Comparison of ENCODE assay signal across 20 cellular contexts in the genomic region with DNA sequence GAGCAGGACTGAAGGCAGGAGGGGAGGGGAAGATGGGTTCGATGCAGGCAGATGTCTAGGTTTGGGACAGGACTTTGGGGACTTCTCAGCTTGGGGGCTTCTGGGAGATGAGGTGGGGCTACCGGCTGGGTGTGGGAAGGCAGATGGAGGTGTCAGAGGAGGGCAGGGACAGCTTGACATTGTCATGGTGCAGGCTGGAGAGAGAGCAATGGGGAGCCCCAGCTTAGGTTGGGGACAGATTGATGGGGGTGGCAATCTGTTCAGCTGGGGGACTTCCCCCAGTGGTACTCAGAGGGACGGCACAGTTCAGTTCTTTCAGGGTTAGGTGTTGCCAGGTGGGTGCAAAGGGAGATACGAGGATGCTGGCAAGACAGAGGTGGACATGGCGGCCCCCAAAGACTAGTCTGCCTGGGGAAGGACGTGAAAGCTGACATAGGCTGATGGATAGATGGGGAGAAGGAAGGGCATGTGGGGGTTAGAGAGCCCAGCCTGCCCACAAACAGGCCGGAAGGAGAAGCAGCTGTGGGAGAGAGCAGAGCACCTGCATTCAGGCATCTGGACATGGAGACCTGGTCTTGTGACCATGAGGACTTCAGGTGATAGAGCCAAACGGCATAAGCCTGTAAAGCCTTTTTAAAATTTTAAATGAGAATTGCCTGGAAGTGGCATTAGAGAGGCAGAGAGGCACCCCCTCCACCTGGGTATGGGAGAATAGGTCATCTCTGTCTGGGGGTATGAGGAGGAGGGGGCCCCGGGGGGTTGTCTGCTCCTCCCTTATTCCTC. TPM values are rescaled to one million over a fixed set of nuclear protein-coding genes. Genes with fewer than 3 reads are reported as not detected.
DNase-seq lines count a peak whose midpoint lies in the region; ATAC-seq and TF ChIP-seq lines count a peak whose summit lies in the region.
"Had no signal": no experiment of that assay in that cellular context is flagged by ENCODE, and none has a peak within 500 bp of the region (broad histone marks: within the 10 kb centered on the region; RNA-seq: fewer than 3 reads in every experiment).

No MANE protein-coding gene starts in this region.

- no peaks in the 10 kb centered on the region for H3K36me3 Mint-ChIP-seq in natural killer cell treated with Interleukin-12 subunit alpha and Interleukin-12 subunit beta and Interleukin-15 and Interleukin-18, amount 100 ng/mL, for 72 hours
- H3K36me3 Mint-ChIP-seq in natural killer cell, result no peaks in the 10 kb centered on the region
- peaks cover 5% of the 10 kb centered on the region for H3K36me3 Mint-ChIP-seq in memory B cell

- H3K27me3 Mint-ChIP-seq in natural killer cell treated with Interleukin-12 subunit alpha and Interleukin-12 subunit beta and Interleukin-15 and Interleukin-18, amount 100 ng/mL, for 72 hours, result no peaks in the 10 kb centered on the region
- H3K27me3 Mint-ChIP-seq in natural killer cell (ENCODE audit: low read depth in 2 of 2), result no peaks in the 10 kb centered on the region
- H3K27me3 Mint-ChIP-seq in memory B cell, result peaks cover 4% of the 10 kb centered on the region
- H3K27me3 Mint-ChIP-seq: activated CD4-positive, alpha-beta memory T cell treated with anti-CD3 and anti-CD28 coated beads, Interleukin-2, amount 10 ng/mL, durations not matched to agents 7 days and 5 days had no signal

- WGBS in adrenal gland, 4 donors, result 61 to 71% (median 69%) methylated on average over 8 to 9 of the region's 9 CpGs

- no peak for TF ChIP-seq POLR2A in adrenal gland (IDR thresholded peaks at IDR 0.05)

- TF ChIP-seq CTCF in natural killer cell (IDR thresholded peaks at IDR 0.05), result no peak
- TF ChIP-seq CTCF in adrenal gland (IDR thresholded peaks at IDR 0.05), result no peak

- peaks cover 0 to 10% of the 10 kb centered on the region in 2 donors for H3K36me3 ChIP-seq in adrenal gland (replicated peaks in 1 of 2)

- intact Hi-C loops in natural killer cell (cut with micrococcal nuclease), result loop anchor here (5.0 kb wide), 2 partner anchors 181 to 226 kb away; no protein-coding TSS in a partner anchor
- intact Hi-C loops in adrenal gland (cut with DNase I), result loop anchor here in 1 of 2 donors (10.0 kb wide), 2 partner anchors 111 to 359 kb away; no protein-coding TSS in a partner anchor

- no peak for ATAC-seq in natural killer cell treated with Interleukin-12 subunit alpha and Interleukin-12 subunit beta and Interleukin-15 and Interleukin-18, amount 100 ng/mL, for 72 hours
- ATAC-seq in natural killer cell, result no peak
- peak; percentile 48 for ATAC-seq in memory B cell (ENCODE audit: low read depth)
- ATAC-seq in GM18511 (IDR thresholded peaks at IDR 0.05; ENCODE audit: unreplicated experiment), result no peak
- no peak for ATAC-seq in HG03565 (IDR thresholded peaks at IDR 0.05; ENCODE audit: unreplicated experiment)
- ATAC-seq: gastroesophageal sphincter had no signal

- no peaks in the 10 kb centered on the region for H3K9me3 Mint-ChIP-seq in natural killer cell treated with Interleukin-12 subunit alpha and Interleukin-12 subunit beta and Interleukin-15 and Interleukin-18, amount 100 ng/mL, for 72 hours
- H3K9me3 Mint-ChIP-seq in natural killer cell, result no peaks in the 10 kb centered on the region
- no peaks in the 10 kb centered on the region for H3K9me3 Mint-ChIP-seq in memory B cell
- H3K9me3 Mint-ChIP-seq: activated CD4-positive, alpha-beta memory T cell treated with anti-CD3 and anti-CD28 coated beads, Interleukin-2, amount 10 ng/mL, durations not matched to agents 7 days and 5 days had no signal

- H3K4me1 Mint-ChIP-seq in natural killer cell treated with Interleukin-12 subunit alpha and Interleukin-12 subunit beta and Interleukin-15 and Interleukin-18, amount 100 ng/mL, for 72 hours (ENCODE audit: low read depth in 2 of 2), result peaks cover 0 to 8% of the 10 kb centered on the region in 2 donors
- peaks cover 0 to 30% of the 10 kb centered on the region in 2 donors for H3K4me1 Mint-ChIP-seq in natural killer cell
- peaks cover 18% of the 10 kb centered on the region for H3K4me1 Mint-ChIP-seq in memory B cell

- no peak overlapping the region for H3K27ac Mint-ChIP-seq in natural killer cell treated with Interleukin-12 subunit alpha and Interleukin-12 subunit beta and Interleukin-15 and Interleukin-18, amount 100 ng/mL, for 72 hours
- H3K27ac Mint-ChIP-seq in natural killer cell (peak overlapping the region in 1 of 2 donors; percentile 81), memory B cell (no peak overlapping the region)
- H3K27ac Mint-ChIP-seq: activated CD4-positive, alpha-beta memory T cell treated with anti-CD3 and anti-CD28 coated beads, Interleukin-2, amount 10 ng/mL, durations not matched to agents 7 days and 5 days had no signal

- no peak overlapping the region for H3K4me3 Mint-ChIP-seq in natural killer cell treated with Interleukin-12 subunit alpha and Interleukin-12 subunit beta and Interleukin-15 and Interleukin-18, amount 100 ng/mL, for 72 hours
- H3K4me3 Mint-ChIP-seq in natural killer cell (no peak overlapping the region), memory B cell (no peak overlapping the region)
- H3K4me3 Mint-ChIP-seq: activated CD4-positive, alpha-beta memory T cell treated with anti-CD3 and anti-CD28 coated beads, Interleukin-2, amount 10 ng/mL, durations not matched to agents 7 days and 5 days had no signal

- no peak overlapping the region for H3K27ac ChIP-seq in adrenal gland
- H3K27ac ChIP-seq: dorsolateral prefrontal cortex, gastroesophageal sphincter, testis had no signal

- no peaks in the 10 kb centered on the region for H3K27me3 ChIP-seq in adrenal gland
- H3K27me3 ChIP-seq: dorsolateral prefrontal cortex, gastroesophageal sphincter, testis had no signal

- peak; percentile 49 for DNase-seq in natural killer cell treated with Interleukin-12 subunit alpha and Interleukin-12 subunit beta and Interleukin-15 and Interleukin-18, amount 100 ng/mL, for 72 hours (ENCODE audit: low spot score)
- DNase-seq in natural killer cell, result no peak
- peak in 4 of 7 donors; percentile 3 to 42 (median 16) for DNase-seq in adrenal gland
- DNase-seq in memory B cell (ENCODE audit: low spot score in 2 of 2), result no peak
- no peak for DNase-seq in NCI-H1105 treated with DMSO at 0.1 percent for 48 hours (lab: John Stamatoyannopoulos, UW)
- DNase-seq: activated CD4-positive, alpha-beta memory T cell treated with anti-CD3 and anti-CD28 coated beads, Interleukin-2, amount 10 ng/mL, durations not matched to agents 7 days and 5 days; erythroblast; Kasumi-1; midbrain; NCI-H1092; NCI-H524; SHP77; stimulated activated CD4-positive, alpha-beta T cell treated with anti-CD3 and anti-CD28 coated beads, Interleukin-12 subunit alpha, Interleukin-12 subunit beta, amount 100 ng/mL, for 4 hours; testis had no signal

- H3K9me3 ChIP-seq in adrenal gland (replicated peaks in 1 of 3), result no peaks in the 10 kb centered on the region
- H3K9me3 ChIP-seq: Caco-2, gastroesophageal sphincter, testis had no signal

- no peaks in the 10 kb centered on the region for H3K4me1 ChIP-seq in adrenal gland (replicated peaks in 1 of 2)
- H3K4me1 ChIP-seq: gastroesophageal sphincter, testis had no signal

- no peak overlapping the region for H3K4me3 ChIP-seq in adrenal gland
- H3K4me3 ChIP-seq: dorsolateral prefrontal cortex, gastroesophageal sphincter, testis had no signal

RNA-seq across cellular contexts. Expression of a gene that starts 21.1 kb away (rescaled TPM):
- 10 to 100 TPM; 78.6 to 88.2 TPM for total RNA-seq in natural killer cell treated with Interleukin-12 subunit alpha and Interleukin-12 subunit beta and Interleukin-15 and Interleukin-18, amount 100 ng/mL, for 72 hours
- total RNA-seq in natural killer cell (100 to 1,000 TPM in 1 of 3 donors, 10 to 100 TPM in 2; 79.4 to 101 (median 93.9) TPM), adrenal gland (100 to 1,000 TPM in 6 of 8 donors, 10 to 100 TPM in 2; 83.6 to 150 (median 106) TPM)
- 100 to 1,000 TPM in 2 of 3 donors, 10 to 100 TPM in 1; 75.8 to 200 (median 165) TPM for polyA plus RNA-seq in adrenal gland

RNA-seq across cellular contexts. Expression of a gene that starts 22.6 kb away (rescaled TPM):
- 10 to 100 TPM; 55.8 to 63.1 TPM for total RNA-seq in natural killer cell treated with Interleukin-12 subunit alpha and Interleukin-12 subunit beta and Interleukin-15 and Interleukin-18, amount 100 ng/mL, for 72 hours
- total RNA-seq in natural killer cell (10 to 100 TPM; 60.5 to 71.0 (median 67.7) TPM), adrenal gland (10 to 100 TPM; 26.6 to 46.6 (median 42.4) TPM)
- polyA plus RNA-seq in adrenal gland, result 10 to 100 TPM; 22.6 to 29.9 (median 22.6) TPM
- total RNA-seq: HT1080 had no signal

RNA-seq across cellular contexts. Expression of a gene that starts 49.5 kb away (rescaled TPM):
- total RNA-seq in natural killer cell treated with Interleukin-12 subunit alpha and Interleukin-12 subunit beta and Interleukin-15 and Interleukin-18, amount 100 ng/mL, for 72 hours, result 10 to 100 TPM; 59.9 to 66.8 TPM
- total RNA-seq in natural killer cell, result 10 to 100 TPM; 37.2 to 46.1 (median 44.0) TPM
- 10 to 100 TPM; 23.9 to 47.5 (median 33.9) TPM for total RNA-seq in adrenal gland
- polyA plus RNA-seq in adrenal gland, result 10 to 100 TPM; 14.8 to 38.9 (median 19.1) TPM

Comparison
In these comparisons a context has a peak if more than half of its experiments do, and no peak if none do; other contexts are left out.
1. DNase-seq: peak in natural killer cell treated with Interleukin-12 subunit alpha and Interleukin-12 subunit beta and Interleukin-15 and Interleukin-18, amount 100 ng/mL, for 72 hours (single experiment) and adrenal gland (4 of 7); none in natural killer cell (single experiment), memory B cell (0 of 2) and NCI-H1105 treated with DMSO at 0.1 percent for 48 hours (single experiment).